In the genomic region with DNA sequence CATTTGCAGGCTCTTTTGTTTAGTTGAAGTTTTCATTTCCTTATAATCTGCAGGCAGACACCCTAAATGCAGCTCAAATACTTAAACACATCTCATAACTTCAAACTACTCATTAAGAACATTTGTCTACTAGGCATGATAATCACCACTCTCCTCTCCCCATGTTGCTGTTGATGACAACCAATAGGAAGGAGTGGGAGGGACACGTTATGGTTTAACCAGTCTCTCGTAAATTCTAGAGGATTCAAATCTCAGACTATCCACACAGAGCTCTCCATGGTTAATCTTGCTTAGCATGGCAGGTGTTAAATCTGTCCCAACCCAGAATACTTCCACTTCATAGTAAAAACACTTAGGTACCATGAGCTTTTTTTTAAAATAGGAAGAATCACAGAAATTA, we compare ENCODE assay signal across 17 cellular contexts.
"Had no signal": no experiment of that assay in that cellular context is flagged by ENCODE, and none has a peak within 500 bp of the region (broad histone marks: within the 10 kb centered on the region; RNA-seq: fewer than 3 reads in every experiment).

No MANE protein-coding gene starts in this region.

- H3K4me3 ChIP-seq: gastroesophageal sphincter, psoas muscle, right lobe of liver, tibial nerve had no signal

- H3K27me3 ChIP-seq: gastroesophageal sphincter, right lobe of liver, tibial nerve had no signal

- DNase-seq: activated CD4-positive, alpha-beta memory T cell treated with anti-CD3 and anti-CD28 coated beads, Interleukin-2, amount 10 ng/mL, durations not matched to agents 7 days and 5 days; activated CD8-positive, alpha-beta memory T cell treated with anti-CD3 and anti-CD28 coated beads, Interleukin-2, amount 50 U/mL, for 4 hours; activated gamma-delta T cell treated with Interleukin-2 at 50 U/mL for 16 hours; activated naive CD8-positive, alpha-beta T cell treated with anti-CD3 and anti-CD28 coated beads, Interleukin-2, amount 10 ng/mL, durations not matched to agents 7 days and 5 days; activated T-cell treated with anti-CD3 and anti-CD28 coated beads, Interleukin-2, amount 50 U/mL, for 72 hours; anterior cingulate cortex; dermis blood vessel endothelial cell; kidney; left ventricle myocardium superior; mesendoderm; psoas muscle; right lobe of liver; stimulated activated CD4-positive, alpha-beta T cell treated with anti-CD3 and anti-CD28 coated beads, Interleukin-2, amount 100 ng/mL, for 24 hours; stimulated activated naive B cell treated with anti-CD40 and anti-IgM and Interleukin-4, amounts not matched to agents 10 μg/mL and 1 μg/mL and 100 μg/mL, for 72 hours had no signal

- ATAC-seq: activated CD4-positive, CD25-positive, alpha-beta regulatory T cell treated with anti-CD3 and anti-CD28 coated beads, Interleukin-2, amount 50 U/mL, for 24 hours; activated T-cell treated with anti-CD3 and anti-CD28 coated beads, Interleukin-2, amount 50 U/mL, for 72 hours; gastroesophageal sphincter; left ventricle myocardium superior; psoas muscle; right lobe of liver; stimulated activated naive B cell treated with anti-CD40 and anti-IgM and Interleukin-4, amounts not matched to agents 10 μg/mL and 1 μg/mL and 100 μg/mL, for 72 hours had no signal

- H3K36me3 ChIP-seq: gastroesophageal sphincter, tibial nerve had no signal

- H3K9me3 ChIP-seq: gastroesophageal sphincter, psoas muscle, right lobe of liver had no signal

- H3K4me1 ChIP-seq: gastroesophageal sphincter, psoas muscle, right lobe of liver, tibial nerve had no signal

- H3K27ac ChIP-seq: gastroesophageal sphincter, psoas muscle, right lobe of liver, tibial nerve had no signal
